1 cellular context compared by ENCODE assay signal in the genomic region with DNA sequence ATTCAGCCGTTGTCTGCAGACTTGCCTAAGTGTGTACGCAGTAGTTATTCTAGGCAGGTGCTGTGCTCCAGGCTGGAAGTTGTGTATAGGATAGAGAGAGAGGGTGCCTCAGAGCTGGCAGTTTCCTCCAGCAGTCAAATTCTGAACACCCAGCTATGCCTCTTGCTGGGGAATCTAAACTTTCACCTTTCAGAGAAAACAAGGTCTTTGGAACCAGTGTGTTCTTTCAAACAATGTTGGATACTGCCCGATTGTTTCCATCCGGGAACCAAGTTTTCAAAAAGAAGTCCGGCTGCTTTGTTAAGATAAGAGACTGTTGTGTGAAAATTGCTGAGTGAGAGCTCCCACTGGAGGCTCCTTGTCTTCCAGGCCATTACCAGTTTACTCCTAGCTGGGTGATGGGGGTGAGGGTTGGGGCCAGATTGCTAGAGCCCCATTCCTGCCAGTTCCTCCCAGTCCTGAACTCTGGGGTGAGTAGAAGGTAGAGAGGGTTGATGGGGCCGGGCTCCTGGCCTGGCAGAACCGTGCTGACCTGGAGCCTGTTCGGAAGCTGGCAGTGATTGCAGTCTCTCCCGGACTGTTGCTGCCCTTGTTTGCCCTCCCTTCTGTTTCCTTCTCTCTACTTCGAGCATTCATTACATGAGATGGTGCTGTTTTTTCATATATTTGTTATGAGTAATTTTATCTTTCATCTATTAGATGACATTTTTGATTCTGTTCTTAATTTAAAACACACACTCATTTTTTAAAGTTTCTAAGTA.
TF ChIP-seq lines count a peak whose summit lies in the region.

No MANE protein-coding gene starts in this region.

TF ChIP-seq in K562, 482 proteins besides CTCF, POLR2A, EP300 and RAD21 (continued from another document and continues in another):
- TF ChIP-seq, protein P1, sequence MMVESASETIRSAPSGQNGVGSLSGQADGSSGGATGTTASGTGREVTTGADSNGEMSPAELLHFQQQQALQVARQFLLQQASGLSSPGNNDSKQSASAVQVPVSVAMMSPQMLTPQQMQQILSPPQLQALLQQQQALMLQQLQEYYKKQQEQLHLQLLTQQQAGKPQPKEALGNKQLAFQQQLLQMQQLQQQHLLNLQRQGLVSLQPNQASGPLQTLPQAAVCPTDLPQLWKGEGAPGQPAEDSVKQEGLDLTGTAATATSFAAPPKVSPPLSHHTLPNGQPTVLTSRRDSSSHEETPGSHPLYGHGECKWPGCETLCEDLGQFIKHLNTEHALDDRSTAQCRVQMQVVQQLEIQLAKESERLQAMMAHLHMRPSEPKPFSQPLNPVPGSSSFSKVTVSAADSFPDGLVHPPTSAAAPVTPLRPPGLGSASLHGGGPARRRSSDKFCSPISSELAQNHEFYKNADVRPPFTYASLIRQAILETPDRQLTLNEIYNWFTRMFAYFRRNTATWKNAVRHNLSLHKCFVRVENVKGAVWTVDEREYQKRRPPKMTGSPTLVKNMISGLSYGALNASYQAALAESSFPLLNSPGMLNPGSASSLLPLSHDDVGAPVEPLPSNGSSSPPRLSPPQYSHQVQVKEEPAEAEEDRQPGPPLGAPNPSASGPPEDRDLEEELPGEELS (CRISPR knock-in tag; IDR thresholded peaks at IDR 0.05; ENCODE audit: borderline replicate concordance) = no peak
- TF ChIP-seq ZNF717 (CRISPR knock-in tag; IDR thresholded peaks at IDR 0.05) = no peak
- no peak for TF ChIP-seq ZBTB26 (CRISPR knock-in tag; IDR thresholded peaks at IDR 0.05)
- peak; percentile 57; the same call in 1 of the 2 replicates for TF ChIP-seq CBFA2T2 (conservative IDR thresholded peaks at IDR 0.05)
- no peak for TF ChIP-seq SMARCA5 (IDR thresholded peaks at IDR 0.05)
- no peak for TF ChIP-seq HLTF (IDR thresholded peaks at IDR 0.05)
- TF ChIP-seq MTA2 (IDR thresholded peaks at IDR 0.05; ENCODE audit: low read depth) = peak; percentile 57; the same call in 1 of the 2 replicates
- no peak for TF ChIP-seq BCL6 (CRISPR knock-in tag; IDR thresholded peaks at IDR 0.05)
- peak; percentile 44; the same call in 1 of the 2 replicates for TF ChIP-seq MAFF (IDR thresholded peaks at IDR 0.05; ENCODE audit: low read length)
- TF ChIP-seq ZNF77 (CRISPR knock-in tag; IDR thresholded peaks at IDR 0.05) = no peak
- no peak for TF ChIP-seq CREBBP (IDR thresholded peaks at IDR 0.05; ENCODE audit: low read depth, low read length)
- no peak for TF ChIP-seq JUN (IDR thresholded peaks at IDR 0.05; ENCODE audit: borderline replicate concordance, low read depth, low read length)
- no peak for TF ChIP-seq JUN (CRISPR knock-in tag; IDR thresholded peaks at IDR 0.05; ENCODE audit: borderline replicate concordance)
- TF ChIP-seq FOSL1 (tag; conservative IDR thresholded peaks at IDR 0.05) = no peak
- TF ChIP-seq, protein P2, sequence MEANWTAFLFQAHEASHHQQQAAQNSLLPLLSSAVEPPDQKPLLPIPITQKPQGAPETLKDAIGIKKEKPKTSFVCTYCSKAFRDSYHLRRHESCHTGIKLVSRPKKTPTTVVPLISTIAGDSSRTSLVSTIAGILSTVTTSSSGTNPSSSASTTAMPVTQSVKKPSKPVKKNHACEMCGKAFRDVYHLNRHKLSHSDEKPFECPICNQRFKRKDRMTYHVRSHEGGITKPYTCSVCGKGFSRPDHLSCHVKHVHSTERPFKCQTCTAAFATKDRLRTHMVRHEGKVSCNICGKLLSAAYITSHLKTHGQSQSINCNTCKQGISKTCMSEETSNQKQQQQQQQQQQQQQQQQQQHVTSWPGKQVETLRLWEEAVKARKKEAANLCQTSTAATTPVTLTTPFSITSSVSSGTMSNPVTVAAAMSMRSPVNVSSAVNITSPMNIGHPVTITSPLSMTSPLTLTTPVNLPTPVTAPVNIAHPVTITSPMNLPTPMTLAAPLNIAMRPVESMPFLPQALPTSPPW (CRISPR knock-in tag; IDR thresholded peaks at IDR 0.05) = peak; percentile 24; the same call in 1 of the 2 replicates
- no peak for TF ChIP-seq ZNF174 (CRISPR knock-in tag; IDR thresholded peaks at IDR 0.05)
- peak; percentile 43; the same call in 1 of the 2 replicates for TF ChIP-seq CHAMP1 (IDR thresholded peaks at IDR 0.05)
- no peak for TF ChIP-seq YY1 (IDR thresholded peaks at IDR 0.05; ENCODE audit: borderline replicate concordance in 1 of 3, control insufficient read depth in 1 of 3, extremely low read depth in 1 of 3, insufficient read depth in 3 of 3, insufficient read length in 1 of 3, insufficient replicate concordance in 2 of 3, low read depth in 1 of 3, low read length in 2 of 3)
- TF ChIP-seq, protein P3, sequence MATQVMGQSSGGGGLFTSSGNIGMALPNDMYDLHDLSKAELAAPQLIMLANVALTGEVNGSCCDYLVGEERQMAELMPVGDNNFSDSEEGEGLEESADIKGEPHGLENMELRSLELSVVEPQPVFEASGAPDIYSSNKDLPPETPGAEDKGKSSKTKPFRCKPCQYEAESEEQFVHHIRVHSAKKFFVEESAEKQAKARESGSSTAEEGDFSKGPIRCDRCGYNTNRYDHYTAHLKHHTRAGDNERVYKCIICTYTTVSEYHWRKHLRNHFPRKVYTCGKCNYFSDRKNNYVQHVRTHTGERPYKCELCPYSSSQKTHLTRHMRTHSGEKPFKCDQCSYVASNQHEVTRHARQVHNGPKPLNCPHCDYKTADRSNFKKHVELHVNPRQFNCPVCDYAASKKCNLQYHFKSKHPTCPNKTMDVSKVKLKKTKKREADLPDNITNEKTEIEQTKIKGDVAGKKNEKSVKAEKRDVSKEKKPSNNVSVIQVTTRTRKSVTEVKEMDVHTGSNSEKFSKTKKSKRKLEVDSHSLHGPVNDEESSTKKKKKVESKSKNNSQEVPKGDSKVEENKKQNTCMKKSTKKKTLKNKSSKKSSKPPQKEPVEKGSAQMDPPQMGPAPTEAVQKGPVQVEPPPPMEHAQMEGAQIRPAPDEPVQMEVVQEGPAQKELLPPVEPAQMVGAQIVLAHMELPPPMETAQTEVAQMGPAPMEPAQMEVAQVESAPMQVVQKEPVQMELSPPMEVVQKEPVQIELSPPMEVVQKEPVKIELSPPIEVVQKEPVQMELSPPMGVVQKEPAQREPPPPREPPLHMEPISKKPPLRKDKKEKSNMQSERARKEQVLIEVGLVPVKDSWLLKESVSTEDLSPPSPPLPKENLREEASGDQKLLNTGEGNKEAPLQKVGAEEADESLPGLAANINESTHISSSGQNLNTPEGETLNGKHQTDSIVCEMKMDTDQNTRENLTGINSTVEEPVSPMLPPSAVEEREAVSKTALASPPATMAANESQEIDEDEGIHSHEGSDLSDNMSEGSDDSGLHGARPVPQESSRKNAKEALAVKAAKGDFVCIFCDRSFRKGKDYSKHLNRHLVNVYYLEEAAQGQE (CRISPR knock-in tag; IDR thresholded peaks at IDR 0.05; ENCODE audit: low read depth) = no peak
- 0 out of 2 replicates have a peak, but pooled peaks have one; percentile 40 for TF ChIP-seq SMARCE1 (IDR thresholded peaks at IDR 0.05)
- TF ChIP-seq, protein P4, sequence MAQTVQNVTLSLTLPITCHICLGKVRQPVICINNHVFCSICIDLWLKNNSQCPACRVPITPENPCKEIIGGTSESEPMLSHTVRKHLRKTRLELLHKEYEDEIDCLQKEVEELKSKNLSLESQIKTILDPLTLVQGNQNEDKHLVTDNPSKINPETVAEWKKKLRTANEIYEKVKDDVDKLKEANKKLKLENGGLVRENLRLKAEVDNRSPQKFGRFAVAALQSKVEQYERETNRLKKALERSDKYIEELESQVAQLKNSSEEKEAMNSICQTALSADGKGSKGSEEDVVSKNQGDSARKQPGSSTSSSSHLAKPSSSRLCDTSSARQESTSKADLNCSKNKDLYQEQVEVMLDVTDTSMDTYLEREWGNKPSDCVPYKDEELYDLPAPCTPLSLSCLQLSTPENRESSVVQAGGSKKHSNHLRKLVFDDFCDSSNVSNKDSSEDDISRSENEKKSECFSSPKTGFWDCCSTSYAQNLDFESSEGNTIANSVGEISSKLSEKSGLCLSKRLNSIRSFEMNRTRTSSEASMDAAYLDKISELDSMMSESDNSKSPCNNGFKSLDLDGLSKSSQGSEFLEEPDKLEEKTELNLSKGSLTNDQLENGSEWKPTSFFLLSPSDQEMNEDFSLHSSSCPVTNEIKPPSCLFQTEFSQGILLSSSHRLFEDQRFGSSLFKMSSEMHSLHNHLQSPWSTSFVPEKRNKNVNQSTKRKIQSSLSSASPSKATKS (CRISPR knock-in tag; IDR thresholded peaks at IDR 0.05) = no peak
- TF ChIP-seq XRCC4 (IDR thresholded peaks at IDR 0.05; ENCODE audit: extremely low read depth, insufficient read depth, insufficient read length) = no peak
- TF ChIP-seq BHLHE40 (IDR thresholded peaks at IDR 0.05; ENCODE audit: low read length) = no peak
- peak; percentile 83; the same call in 1 of the 2 replicates for TF ChIP-seq MYNN (IDR thresholded peaks at IDR 0.05)
- TF ChIP-seq MYNN (CRISPR knock-in tag; IDR thresholded peaks at IDR 0.05) = no peak
- TF ChIP-seq ZNF644 (tag; IDR thresholded peaks at IDR 0.05; ENCODE audit: low read depth) = no peak
- TF ChIP-seq GTF2E2 (tag; IDR thresholded peaks at IDR 0.05) = no peak
- TF ChIP-seq NR2F6 (CRISPR knock-in tag; IDR thresholded peaks at IDR 0.05) = no peak
- no peak for TF ChIP-seq ZNF766 (CRISPR knock-in tag; conservative IDR thresholded peaks at IDR 0.05)
- TF ChIP-seq RBM14 (IDR thresholded peaks at IDR 0.05; ENCODE audit: borderline replicate concordance, insufficient read depth, low read depth, low read length) = no peak
- no peak for TF ChIP-seq POLR2AphosphoS5 (IDR thresholded peaks at IDR 0.05; ENCODE audit: control insufficient read depth, insufficient read depth, low read depth, low read length)
- TF ChIP-seq KHSRP (IDR thresholded peaks at IDR 0.05) = no peak
- no peak for TF ChIP-seq TBP (optimal IDR thresholded peaks at IDR 0.05; ENCODE audit: low read depth, low read length)
- peak; percentile 86 for TF ChIP-seq ARID1B (IDR thresholded peaks at IDR 0.05)
- no peak for TF ChIP-seq ZNF124 (CRISPR knock-in tag; IDR thresholded peaks at IDR 0.05)
- TF ChIP-seq TCF7 (IDR thresholded peaks at IDR 0.05; ENCODE audit: borderline replicate concordance) = no peak
- TF ChIP-seq, protein P5, sequence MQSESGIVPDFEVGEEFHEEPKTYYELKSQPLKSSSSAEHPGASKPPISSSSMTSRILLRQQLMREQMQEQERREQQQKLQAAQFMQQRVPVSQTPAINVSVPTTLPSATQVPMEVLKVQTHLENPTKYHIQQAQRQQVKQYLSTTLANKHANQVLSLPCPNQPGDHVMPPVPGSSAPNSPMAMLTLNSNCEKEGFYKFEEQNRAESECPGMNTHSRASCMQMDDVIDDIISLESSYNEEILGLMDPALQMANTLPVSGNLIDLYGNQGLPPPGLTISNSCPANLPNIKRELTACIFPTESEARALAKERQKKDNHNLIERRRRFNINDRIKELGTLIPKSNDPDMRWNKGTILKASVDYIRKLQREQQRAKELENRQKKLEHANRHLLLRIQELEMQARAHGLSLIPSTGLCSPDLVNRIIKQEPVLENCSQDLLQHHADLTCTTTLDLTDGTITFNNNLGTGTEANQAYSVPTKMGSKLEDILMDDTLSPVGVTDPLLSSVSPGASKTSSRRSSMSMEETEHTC (IDR thresholded peaks at IDR 0.05) = no peak
- no peak for TF ChIP-seq STAT5A (IDR thresholded peaks at IDR 0.05; ENCODE audit: borderline replicate concordance, low read length)
- TF ChIP-seq ZNF12 (CRISPR knock-in tag; IDR thresholded peaks at IDR 0.05) = no peak
- no peak for TF ChIP-seq RBM15 (IDR thresholded peaks at IDR 0.05; ENCODE audit: insufficient read depth, low read length)
- TF ChIP-seq, protein P6, sequence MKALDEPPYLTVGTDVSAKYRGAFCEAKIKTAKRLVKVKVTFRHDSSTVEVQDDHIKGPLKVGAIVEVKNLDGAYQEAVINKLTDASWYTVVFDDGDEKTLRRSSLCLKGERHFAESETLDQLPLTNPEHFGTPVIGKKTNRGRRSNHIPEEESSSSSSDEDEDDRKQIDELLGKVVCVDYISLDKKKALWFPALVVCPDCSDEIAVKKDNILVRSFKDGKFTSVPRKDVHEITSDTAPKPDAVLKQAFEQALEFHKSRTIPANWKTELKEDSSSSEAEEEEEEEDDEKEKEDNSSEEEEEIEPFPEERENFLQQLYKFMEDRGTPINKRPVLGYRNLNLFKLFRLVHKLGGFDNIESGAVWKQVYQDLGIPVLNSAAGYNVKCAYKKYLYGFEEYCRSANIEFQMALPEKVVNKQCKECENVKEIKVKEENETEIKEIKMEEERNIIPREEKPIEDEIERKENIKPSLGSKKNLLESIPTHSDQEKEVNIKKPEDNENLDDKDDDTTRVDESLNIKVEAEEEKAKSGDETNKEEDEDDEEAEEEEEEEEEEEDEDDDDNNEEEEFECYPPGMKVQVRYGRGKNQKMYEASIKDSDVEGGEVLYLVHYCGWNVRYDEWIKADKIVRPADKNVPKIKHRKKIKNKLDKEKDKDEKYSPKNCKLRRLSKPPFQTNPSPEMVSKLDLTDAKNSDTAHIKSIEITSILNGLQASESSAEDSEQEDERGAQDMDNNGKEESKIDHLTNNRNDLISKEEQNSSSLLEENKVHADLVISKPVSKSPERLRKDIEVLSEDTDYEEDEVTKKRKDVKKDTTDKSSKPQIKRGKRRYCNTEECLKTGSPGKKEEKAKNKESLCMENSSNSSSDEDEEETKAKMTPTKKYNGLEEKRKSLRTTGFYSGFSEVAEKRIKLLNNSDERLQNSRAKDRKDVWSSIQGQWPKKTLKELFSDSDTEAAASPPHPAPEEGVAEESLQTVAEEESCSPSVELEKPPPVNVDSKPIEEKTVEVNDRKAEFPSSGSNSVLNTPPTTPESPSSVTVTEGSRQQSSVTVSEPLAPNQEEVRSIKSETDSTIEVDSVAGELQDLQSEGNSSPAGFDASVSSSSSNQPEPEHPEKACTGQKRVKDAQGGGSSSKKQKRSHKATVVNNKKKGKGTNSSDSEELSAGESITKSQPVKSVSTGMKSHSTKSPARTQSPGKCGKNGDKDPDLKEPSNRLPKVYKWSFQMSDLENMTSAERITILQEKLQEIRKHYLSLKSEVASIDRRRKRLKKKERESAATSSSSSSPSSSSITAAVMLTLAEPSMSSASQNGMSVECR (CRISPR knock-in tag; IDR thresholded peaks at IDR 0.05) = no peak
- TF ChIP-seq CBFA2T3 (IDR thresholded peaks at IDR 0.05) = peak; percentile 77
